In the genomic region with DNA sequence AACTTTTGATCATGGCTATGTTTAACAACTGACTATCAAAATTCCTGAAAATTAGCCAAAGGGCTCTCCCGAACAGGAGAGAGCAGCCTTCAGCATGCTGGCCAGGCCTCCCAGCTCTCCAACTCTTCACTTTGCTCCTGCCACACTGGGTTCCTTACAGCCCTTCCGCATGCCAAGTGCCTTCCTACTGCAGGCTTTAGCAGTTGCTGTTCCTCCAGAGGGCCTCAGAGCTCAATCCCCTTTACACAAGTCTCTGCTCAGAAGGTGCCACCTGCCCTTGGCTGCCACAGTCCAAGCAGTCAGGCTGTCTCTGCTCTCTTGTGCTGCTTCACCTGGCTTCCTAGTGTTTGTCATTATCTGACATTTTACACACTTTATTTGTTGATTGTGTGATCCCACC, we compare ENCODE assay signal across 16 cellular contexts.
"Had no signal": no experiment of that assay in that cellular context is flagged by ENCODE, and none has a peak within 500 bp of the region (broad histone marks: within the 10 kb centered on the region; RNA-seq: fewer than 3 reads in every experiment).

No MANE protein-coding gene starts in this region.

- H3K4me3 Mint-ChIP-seq: activated CD4-positive, alpha-beta T cell treated with anti-CD3 and anti-CD28 coated beads for 36 hours; activated CD8-positive, alpha-beta T cell treated with anti-CD3 and anti-CD28 coated beads for 36 hours; activated naive CD8-positive, alpha-beta T cell treated with anti-CD3 and anti-CD28 coated beads, Interleukin-2, amount 50 U/mL, for 24 hours; activated T-helper 1 cell treated with anti-CD3 and anti-CD28 coated beads, Interleukin-12 subunit alpha, Interleukin-12 subunit beta, Interleukin-2, Interleukin-4 antibody, amounts not matched to agents 30 ng/mL and 10 ng/mL and 1 ng/mL, durations not matched to agents 14 hours and 24 hours and 36 hours; memory B cell; neural crest cell had no signal

- H3K4me1 Mint-ChIP-seq: activated CD4-positive, alpha-beta T cell treated with anti-CD3 and anti-CD28 coated beads for 36 hours; activated naive CD8-positive, alpha-beta T cell treated with anti-CD3 and anti-CD28 coated beads, Interleukin-2, amount 50 U/mL, for 24 hours; memory B cell; neural crest cell had no signal

- DNase-seq: activated CD4-positive, alpha-beta T cell treated with anti-CD3 and anti-CD28 coated beads for 36 hours; activated CD8-positive, alpha-beta memory T cell treated with anti-CD3 and anti-CD28 coated beads, Interleukin-2, amount 50 U/mL, for 48 hours; activated CD8-positive, alpha-beta T cell treated with anti-CD3 and anti-CD28 coated beads for 36 hours; activated naive CD4-positive, alpha-beta T cell; activated naive CD8-positive, alpha-beta T cell treated with anti-CD3 and anti-CD28 coated beads, Interleukin-2, amount 50 U/mL, for 24 hours; foreskin keratinocyte; islet precursor cell; left lung; stimulated activated CD4-positive, alpha-beta T cell treated with anti-CD3 and anti-CD28 coated beads, Interleukin-2, amount 100 ng/mL, for 48 hours; stimulated activated naive CD8-positive, alpha-beta T cell treated with anti-CD3 and anti-CD28 coated beads, Interleukin-15, Interleukin-2, amounts not matched to agents 100 U/mL and 50 U/mL, for 24 hours; T-helper 9 cell; testis had no signal

- H3K4me3 ChIP-seq: left lung, testis had no signal

- H3K79me2 ChIP-seq: parathyroid adenoma had no signal

- H3K9me3 ChIP-seq: left lung, testis had no signal

- H3K9ac ChIP-seq: parathyroid adenoma had no signal

- H3K27ac Mint-ChIP-seq: activated CD4-positive, alpha-beta T cell treated with anti-CD3 and anti-CD28 coated beads for 36 hours; activated CD8-positive, alpha-beta T cell treated with anti-CD3 and anti-CD28 coated beads for 36 hours; activated naive CD8-positive, alpha-beta T cell treated with anti-CD3 and anti-CD28 coated beads, Interleukin-2, amount 50 U/mL, for 24 hours; activated T-helper 1 cell treated with anti-CD3 and anti-CD28 coated beads, Interleukin-12 subunit alpha, Interleukin-12 subunit beta, Interleukin-2, Interleukin-4 antibody, amounts not matched to agents 30 ng/mL and 10 ng/mL and 1 ng/mL, durations not matched to agents 14 hours and 24 hours and 36 hours; memory B cell had no signal

- H3K27me3 Mint-ChIP-seq: activated CD4-positive, alpha-beta T cell treated with anti-CD3 and anti-CD28 coated beads for 36 hours; activated CD8-positive, alpha-beta T cell treated with anti-CD3 and anti-CD28 coated beads for 36 hours; activated naive CD8-positive, alpha-beta T cell treated with anti-CD3 and anti-CD28 coated beads, Interleukin-2, amount 50 U/mL, for 24 hours; memory B cell had no signal

- H3K4me1 ChIP-seq: foreskin keratinocyte, left lung, parathyroid adenoma, testis had no signal

- H3K36me3 ChIP-seq: left lung had no signal

- H2AFZ ChIP-seq: parathyroid adenoma had no signal

- H3K36me3 Mint-ChIP-seq: memory B cell had no signal

- H3K27ac ChIP-seq: foreskin keratinocyte, left lung, parathyroid adenoma, testis had no signal

- H3K9me3 Mint-ChIP-seq: activated CD8-positive, alpha-beta T cell treated with anti-CD3 and anti-CD28 coated beads for 36 hours; activated naive CD8-positive, alpha-beta T cell treated with anti-CD3 and anti-CD28 coated beads, Interleukin-2, amount 50 U/mL, for 24 hours; activated T-helper 1 cell treated with anti-CD3 and anti-CD28 coated beads, Interleukin-12 subunit alpha, Interleukin-12 subunit beta, Interleukin-2, Interleukin-4 antibody, amounts not matched to agents 30 ng/mL and 10 ng/mL and 1 ng/mL, durations not matched to agents 14 hours and 24 hours and 36 hours; memory B cell; neural crest cell had no signal

- H3K27me3 ChIP-seq: foreskin keratinocyte, left lung, testis had no signal

- ATAC-seq: activated CD4-positive, alpha-beta T cell treated with anti-CD3 and anti-CD28 coated beads for 36 hours; activated CD8-positive, alpha-beta T cell treated with anti-CD3 and anti-CD28 coated beads for 36 hours; activated naive CD8-positive, alpha-beta T cell treated with anti-CD3 and anti-CD28 coated beads, Interleukin-2, amount 50 U/mL, for 24 hours; foreskin keratinocyte; left lung; stimulated activated naive CD8-positive, alpha-beta T cell treated with anti-CD3 and anti-CD28 coated beads, Interleukin-15, Interleukin-2, amounts not matched to agents 100 U/mL and 50 U/mL, for 24 hours had no signal
